ENCODE assay signal across 18 cellular contexts in the genomic region with DNA sequence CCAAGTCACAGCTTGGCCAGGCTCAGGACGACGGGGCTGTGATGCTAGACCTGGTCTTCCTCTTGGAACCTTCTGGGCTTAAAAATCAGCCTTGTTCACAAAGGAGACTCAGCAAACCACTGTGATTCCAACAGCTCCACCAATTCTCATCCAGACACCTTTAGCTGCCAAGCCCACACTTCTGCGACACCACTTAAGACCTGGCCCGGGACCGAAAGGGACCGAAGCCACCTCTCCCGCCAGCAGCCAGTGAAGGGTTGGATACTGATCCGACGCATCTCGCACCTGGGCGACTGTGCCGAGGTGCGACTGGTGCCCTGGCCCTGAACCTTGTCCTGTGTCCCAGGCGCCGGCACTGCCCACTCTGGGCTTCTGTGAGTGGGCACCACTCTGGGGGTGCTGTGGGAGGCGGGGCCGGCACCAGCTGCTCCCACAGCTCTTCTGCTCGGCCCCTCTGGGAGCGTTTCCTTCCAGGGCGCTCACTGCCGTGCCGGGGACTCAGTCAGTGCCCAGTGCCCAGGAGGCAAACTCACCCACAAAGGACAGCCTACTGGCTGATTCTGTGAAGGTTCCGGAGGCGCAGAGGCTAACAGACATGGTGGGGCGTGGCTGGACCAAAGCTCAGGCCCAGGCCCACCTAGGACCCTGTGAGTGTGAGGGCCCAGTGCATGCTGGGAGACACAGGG.
"Had no signal": no experiment of that assay in that cellular context is flagged by ENCODE, and none has a peak within 500 bp of the region (broad histone marks: within the 10 kb centered on the region; RNA-seq: fewer than 3 reads in every experiment).

No MANE protein-coding gene starts in this region.

- H3K4me1 Mint-ChIP-seq: central memory CD8-positive, alpha-beta T cell; memory B cell; naive thymus-derived CD8-positive, alpha-beta T cell; stimulated activated naive CD8-positive, alpha-beta T cell treated with anti-CD3 and anti-CD28 coated beads, Interleukin-15, amount 100 ng/mL, for 72 hours had no signal

- H3K27ac ChIP-seq: adrenal gland, ascending aorta, suprapubic skin, transverse colon, uterus had no signal

- DNase-seq: activated CD4-positive, CD25-positive, alpha-beta regulatory T cell treated with anti-CD3 and anti-CD28 coated beads, Interleukin-2, amount 50 U/mL, for 72 hours; activated naive CD4-positive, alpha-beta T cell; activated T-cell treated with anti-CD3 and anti-CD28 coated beads, Interleukin-2, amount 50 U/mL, for 1 hour; effector memory CD4-positive, alpha-beta T cell; left cardiac atrium; nucleus accumbens; stimulated activated naive CD8-positive, alpha-beta T cell treated with anti-CD3 and anti-CD28 coated beads, Interleukin-15, amount 100 ng/mL, for 72 hours; transverse colon; uterus had no signal

- H3K4me3 Mint-ChIP-seq: activated naive CD8-positive, alpha-beta T cell; central memory CD8-positive, alpha-beta T cell; memory B cell; naive thymus-derived CD8-positive, alpha-beta T cell; stimulated activated naive CD8-positive, alpha-beta T cell treated with anti-CD3 and anti-CD28 coated beads, Interleukin-15, amount 100 ng/mL, for 72 hours had no signal

- H3K27me3 ChIP-seq: adrenal gland, ascending aorta, suprapubic skin, transverse colon, uterus had no signal

- ATAC-seq: esophagus mucosa; left cardiac atrium; naive thymus-derived CD8-positive, alpha-beta T cell; SK-N-SH treated with all-trans-retinoic acid at 6 μM for 48 hours had no signal

- H3K36me3 Mint-ChIP-seq: activated naive CD8-positive, alpha-beta T cell had no signal

- H3K4me3 ChIP-seq: adrenal gland, ascending aorta, suprapubic skin, transverse colon, uterus had no signal

- H3K4me1 ChIP-seq: adrenal gland, suprapubic skin, transverse colon, uterus had no signal

- H3K27me3 Mint-ChIP-seq: activated naive CD8-positive, alpha-beta T cell; central memory CD8-positive, alpha-beta T cell; memory B cell; naive thymus-derived CD8-positive, alpha-beta T cell; stimulated activated naive CD8-positive, alpha-beta T cell treated with anti-CD3 and anti-CD28 coated beads, Interleukin-15, amount 100 ng/mL, for 72 hours had no signal

- H3K9me3 ChIP-seq: adrenal gland, ascending aorta, suprapubic skin, transverse colon, uterus had no signal

- H3K27ac Mint-ChIP-seq: activated naive CD8-positive, alpha-beta T cell; memory B cell; naive thymus-derived CD8-positive, alpha-beta T cell; stimulated activated naive CD8-positive, alpha-beta T cell treated with anti-CD3 and anti-CD28 coated beads, Interleukin-15, amount 100 ng/mL, for 72 hours had no signal

- H3K36me3 ChIP-seq: adrenal gland, transverse colon, uterus had no signal

- H3K9me3 Mint-ChIP-seq: central memory CD8-positive, alpha-beta T cell; memory B cell; naive thymus-derived CD8-positive, alpha-beta T cell; stimulated activated naive CD8-positive, alpha-beta T cell treated with anti-CD3 and anti-CD28 coated beads, Interleukin-15, amount 100 ng/mL, for 72 hours had no signal
